ENCODE assay signal across 36 cellular contexts in the genomic region with DNA sequence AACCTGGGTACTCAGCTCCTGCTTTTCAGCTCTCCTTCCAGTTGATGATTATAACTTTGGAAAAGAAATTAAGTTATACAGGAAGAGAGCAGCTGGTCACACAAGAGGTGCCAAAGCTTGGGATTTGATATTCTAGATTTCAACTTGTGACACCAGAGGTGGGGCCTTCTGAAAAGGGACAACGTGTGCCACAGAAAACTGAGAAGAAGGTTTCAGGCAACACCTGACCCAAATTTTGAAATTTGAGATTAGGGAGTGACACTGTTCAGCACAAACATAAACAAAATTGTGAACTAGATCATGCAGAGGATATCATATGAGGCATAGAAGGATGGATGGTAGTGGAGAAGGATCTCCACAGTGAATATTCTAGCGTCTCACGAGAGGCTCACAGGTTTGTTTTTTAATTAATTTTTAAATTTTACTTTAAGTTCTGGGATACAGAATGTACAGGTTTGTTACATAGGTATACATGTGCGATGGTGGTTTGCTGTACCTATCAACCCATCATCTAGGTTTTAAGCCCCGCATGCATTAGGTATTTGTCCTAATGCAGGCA.
"Had no signal": no experiment of that assay in that cellular context is flagged by ENCODE, and none has a peak within 500 bp of the region (broad histone marks: within the 10 kb centered on the region; RNA-seq: fewer than 3 reads in every experiment).

No MANE protein-coding gene starts in this region.

- H3K9me3 ChIP-seq: adrenal gland, body of pancreas, breast epithelium had no signal

- H3K4me3 Mint-ChIP-seq: activated CD4-positive, alpha-beta memory T cell treated with anti-CD3 and anti-CD28 coated beads, Interleukin-2, amount 10 ng/mL, durations not matched to agents 7 days and 5 days; activated CD4-positive, alpha-beta T cell treated with anti-CD3 and anti-CD28 coated beads for 36 hours; activated CD4-positive, alpha-beta T cell treated with anti-CD3 and anti-CD28 coated beads, Interleukin-2, amount 10 ng/mL, durations not matched to agents 7 days and 5 days; activated CD8-positive, alpha-beta memory T cell treated with anti-CD3 and anti-CD28 coated beads, Interleukin-2, amount 10 ng/mL, durations not matched to agents 7 days and 5 days; activated CD8-positive, alpha-beta T cell treated with anti-CD3 and anti-CD28 coated beads, Interleukin-2, amount 10 ng/mL, durations not matched to agents 7 days and 5 days; activated naive CD4-positive, alpha-beta T cell treated with anti-CD3 and anti-CD28 coated beads, Interleukin-2, amount 10 ng/mL, durations not matched to agents 7 days and 5 days; activated naive CD4-positive, alpha-beta T cell treated with anti-CD3 and anti-CD28 coated beads, Interleukin-2, amount 50 U/mL, for 24 hours; activated naive CD8-positive, alpha-beta T cell; activated naive CD8-positive, alpha-beta T cell treated with anti-CD3 and anti-CD28 coated beads, Interleukin-2, amount 10 ng/mL, durations not matched to agents 7 days and 5 days; activated T-cell treated with anti-CD3 and anti-CD28 coated beads, Interleukin-2, amount 50 U/mL, for 24 hours; T-helper 1 cell treated with Interleukin-12 subunit alpha and Interleukin-12 subunit beta and Interleukin-4 antibody, amounts not matched to agents 30 μg/mL and 1 μg/mL, for 36 hours; T-helper 2 cell treated with Interferon-gamma antibody and Interleukin-4, amounts not matched to agents 5 μg/mL and 100 μg/mL, for 36 hours; WTC11 had no signal

- H3K27ac Mint-ChIP-seq: activated CD4-positive, alpha-beta memory T cell treated with anti-CD3 and anti-CD28 coated beads, Interleukin-2, amount 10 ng/mL, durations not matched to agents 7 days and 5 days; activated CD4-positive, alpha-beta T cell treated with anti-CD3 and anti-CD28 coated beads for 36 hours; activated CD4-positive, alpha-beta T cell treated with anti-CD3 and anti-CD28 coated beads, Interleukin-2, amount 10 ng/mL, durations not matched to agents 7 days and 5 days; activated CD8-positive, alpha-beta memory T cell treated with anti-CD3 and anti-CD28 coated beads, Interleukin-2, amount 10 ng/mL, durations not matched to agents 7 days and 5 days; activated CD8-positive, alpha-beta T cell treated with anti-CD3 and anti-CD28 coated beads, Interleukin-2, amount 10 ng/mL, durations not matched to agents 7 days and 5 days; activated naive CD4-positive, alpha-beta T cell treated with anti-CD3 and anti-CD28 coated beads, Interleukin-2, amount 10 ng/mL, durations not matched to agents 7 days and 5 days; activated naive CD4-positive, alpha-beta T cell treated with anti-CD3 and anti-CD28 coated beads, Interleukin-2, amount 50 U/mL, for 24 hours; activated naive CD8-positive, alpha-beta T cell; activated naive CD8-positive, alpha-beta T cell treated with anti-CD3 and anti-CD28 coated beads, Interleukin-2, amount 10 ng/mL, durations not matched to agents 7 days and 5 days; activated T-cell treated with anti-CD3 and anti-CD28 coated beads, Interleukin-2, amount 50 U/mL, for 24 hours; activated T-helper 2 cell treated with anti-CD3 and anti-CD28 coated beads, Interferon-gamma antibody, Interleukin-2, Interleukin-4, amounts not matched to agents 10 μg/mL and 5 μg/mL and 100 μg/mL, durations not matched to agents 14 hours and 24 hours and 36 hours; T-helper 1 cell treated with Interleukin-12 subunit alpha and Interleukin-12 subunit beta and Interleukin-4 antibody, amounts not matched to agents 30 μg/mL and 1 μg/mL, for 36 hours; T-helper 2 cell treated with Interferon-gamma antibody and Interleukin-4, amounts not matched to agents 5 μg/mL and 100 μg/mL, for 36 hours; WTC11 had no signal

- H3K27ac ChIP-seq: adrenal gland, body of pancreas, brain microvascular endothelial cell, breast epithelium, WERI-Rb-1 had no signal

- H3K36me3 Mint-ChIP-seq: activated CD8-positive, alpha-beta memory T cell treated with anti-CD3 and anti-CD28 coated beads, Interleukin-2, amount 10 ng/mL, durations not matched to agents 7 days and 5 days; activated naive CD4-positive, alpha-beta T cell treated with anti-CD3 and anti-CD28 coated beads, Interleukin-2, amount 10 ng/mL, durations not matched to agents 7 days and 5 days; activated naive CD4-positive, alpha-beta T cell treated with anti-CD3 and anti-CD28 coated beads, Interleukin-2, amount 50 U/mL, for 24 hours; activated naive CD8-positive, alpha-beta T cell; activated naive CD8-positive, alpha-beta T cell treated with anti-CD3 and anti-CD28 coated beads, Interleukin-2, amount 10 ng/mL, durations not matched to agents 7 days and 5 days; WTC11 had no signal

- ATAC-seq: activated CD4-positive, alpha-beta T cell treated with anti-CD3 and anti-CD28 coated beads for 36 hours; activated CD4-positive, CD25-positive, alpha-beta regulatory T cell treated with anti-CD3 and anti-CD28 coated beads, Interleukin-2, amount 50 U/mL, for 24 hours; activated CD8-positive, alpha-beta memory T cell treated with anti-CD3 and anti-CD28 coated beads, Interleukin-2, amount 10 ng/mL, durations not matched to agents 7 days and 5 days; activated CD8-positive, alpha-beta T cell treated with anti-CD3 and anti-CD28 coated beads, Interleukin-2, amount 10 ng/mL, durations not matched to agents 7 days and 5 days; body of pancreas; WTC11 had no signal

- DNase-seq: activated CD4-positive, alpha-beta memory T cell treated with anti-CD3 and anti-CD28 coated beads, Interleukin-2, amount 10 ng/mL, durations not matched to agents 7 days and 5 days; activated CD4-positive, alpha-beta T cell treated with anti-CD3 and anti-CD28 coated beads for 1 hour; activated CD4-positive, alpha-beta T cell treated with anti-CD3 and anti-CD28 coated beads for 36 hours; activated CD4-positive, alpha-beta T cell treated with anti-CD3 and anti-CD28 coated beads for 48 hours; activated CD4-positive, alpha-beta T cell treated with anti-CD3 and anti-CD28 coated beads, Interleukin-2, amount 10 ng/mL, durations not matched to agents 7 days and 5 days; activated CD4-positive, alpha-beta T cell treated with anti-CD3 and anti-CD28 coated beads, Interleukin-2, amount 50 U/mL, for 48 hours; activated CD4-positive, CD25-positive, alpha-beta regulatory T cell; activated CD8-positive, alpha-beta memory T cell treated with anti-CD3 and anti-CD28 coated beads for 24 hours; activated CD8-positive, alpha-beta memory T cell treated with anti-CD3 and anti-CD28 coated beads, Interleukin-2, amount 10 ng/mL, durations not matched to agents 7 days and 5 days; activated CD8-positive, alpha-beta memory T cell treated with anti-CD3 and anti-CD28 coated beads, Interleukin-2, amount 50 U/mL, for 48 hours; activated CD8-positive, alpha-beta T cell treated with anti-CD3 and anti-CD28 coated beads, Interleukin-2, amount 10 ng/mL, durations not matched to agents 7 days and 5 days; activated effector memory CD4-positive, alpha-beta T cell treated with Interleukin-2 at 50 U/mL for 16 hours; activated gamma-delta T cell; activated naive CD4-positive, alpha-beta T cell treated with anti-CD3 and anti-CD28 coated beads, Interleukin-2, amount 10 ng/mL, durations not matched to agents 7 days and 5 days; activated naive CD4-positive, alpha-beta T cell treated with Interleukin-2 at 50 U/mL for 16 hours; activated naive CD8-positive, alpha-beta T cell treated with anti-CD3 and anti-CD28 coated beads, Interleukin-2, amount 10 ng/mL, durations not matched to agents 7 days and 5 days; activated T-cell treated with anti-CD3 and anti-CD28 coated beads, Interleukin-2, amount 50 U/mL, for 24 hours; activated T-cell treated with anti-CD3 and anti-CD28 coated beads, Interleukin-2, amount 50 U/mL, for 48 hours; adrenal gland; amniotic stem cell; aorta; body of pancreas; brain microvascular endothelial cell; central memory CD4-positive, alpha-beta T cell; T-helper 1 cell; T-helper 2 cell; T-helper 9 cell; WERI-Rb-1 had no signal

- H3K4me1 ChIP-seq: adrenal gland, body of pancreas, breast epithelium had no signal

- H3K9me3 Mint-ChIP-seq: activated CD4-positive, alpha-beta memory T cell treated with anti-CD3 and anti-CD28 coated beads, Interleukin-2, amount 10 ng/mL, durations not matched to agents 7 days and 5 days; activated CD4-positive, alpha-beta T cell treated with anti-CD3 and anti-CD28 coated beads, Interleukin-2, amount 10 ng/mL, durations not matched to agents 7 days and 5 days; activated naive CD4-positive, alpha-beta T cell treated with anti-CD3 and anti-CD28 coated beads, Interleukin-2, amount 10 ng/mL, durations not matched to agents 7 days and 5 days; activated naive CD4-positive, alpha-beta T cell treated with anti-CD3 and anti-CD28 coated beads, Interleukin-2, amount 50 U/mL, for 24 hours; activated naive CD8-positive, alpha-beta T cell treated with anti-CD3 and anti-CD28 coated beads, Interleukin-2, amount 10 ng/mL, durations not matched to agents 7 days and 5 days; activated T-cell treated with anti-CD3 and anti-CD28 coated beads, Interleukin-2, amount 50 U/mL, for 24 hours; activated T-helper 2 cell treated with anti-CD3 and anti-CD28 coated beads, Interferon-gamma antibody, Interleukin-2, Interleukin-4, amounts not matched to agents 10 μg/mL and 5 μg/mL and 100 μg/mL, durations not matched to agents 14 hours and 24 hours and 36 hours; T-helper 1 cell treated with Interleukin-12 subunit alpha and Interleukin-12 subunit beta and Interleukin-4 antibody, amounts not matched to agents 30 μg/mL and 1 μg/mL, for 36 hours; T-helper 2 cell treated with Interferon-gamma antibody and Interleukin-4, amounts not matched to agents 5 μg/mL and 100 μg/mL, for 36 hours had no signal

- H3K36me3 ChIP-seq: adrenal gland, brain microvascular endothelial cell, breast epithelium, WERI-Rb-1 had no signal

- H3K4me3 ChIP-seq: adrenal gland, body of pancreas, breast epithelium had no signal

- H3K27me3 ChIP-seq: adrenal gland, body of pancreas, brain microvascular endothelial cell, breast epithelium had no signal

- H3K4me1 Mint-ChIP-seq: activated CD4-positive, alpha-beta memory T cell treated with anti-CD3 and anti-CD28 coated beads, Interleukin-2, amount 10 ng/mL, durations not matched to agents 7 days and 5 days; activated CD4-positive, alpha-beta T cell treated with anti-CD3 and anti-CD28 coated beads for 36 hours; activated CD4-positive, alpha-beta T cell treated with anti-CD3 and anti-CD28 coated beads, Interleukin-2, amount 10 ng/mL, durations not matched to agents 7 days and 5 days; activated CD8-positive, alpha-beta memory T cell treated with anti-CD3 and anti-CD28 coated beads, Interleukin-2, amount 10 ng/mL, durations not matched to agents 7 days and 5 days; activated naive CD4-positive, alpha-beta T cell treated with anti-CD3 and anti-CD28 coated beads, Interleukin-2, amount 10 ng/mL, durations not matched to agents 7 days and 5 days; activated naive CD4-positive, alpha-beta T cell treated with anti-CD3 and anti-CD28 coated beads, Interleukin-2, amount 50 U/mL, for 24 hours; activated naive CD8-positive, alpha-beta T cell treated with anti-CD3 and anti-CD28 coated beads, Interleukin-2, amount 10 ng/mL, durations not matched to agents 7 days and 5 days had no signal
